In the genomic region with DNA sequence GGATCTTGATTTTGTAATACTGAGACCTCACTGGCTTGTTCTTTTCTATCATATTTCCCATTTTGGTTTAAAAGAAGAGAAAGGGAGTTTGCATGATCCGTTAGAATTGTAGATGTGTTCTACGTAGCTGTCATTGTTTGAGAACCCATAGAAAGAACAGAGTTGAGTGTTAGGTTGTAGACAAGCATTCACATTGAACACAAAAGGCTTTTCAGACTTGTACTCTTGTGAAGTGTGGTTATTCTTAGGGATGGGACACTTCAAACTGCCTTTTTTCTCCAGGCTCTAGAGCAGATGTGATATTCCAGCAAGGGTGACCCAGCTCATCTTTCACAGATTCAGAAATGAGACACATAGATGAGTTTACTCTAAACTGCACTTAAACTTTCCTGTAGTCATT, we compare ENCODE assay signal across 12 cellular contexts. TPM values are rescaled to one million over a fixed set of nuclear protein-coding genes. Genes with fewer than 3 reads are reported as not detected.
DNase-seq lines count a peak whose midpoint lies in the region; ATAC-seq and TF ChIP-seq lines count a peak whose summit lies in the region.
"Had no signal": no experiment of that assay in that cellular context is flagged by ENCODE, and none has a peak within 500 bp of the region (broad histone marks: within the 10 kb centered on the region; RNA-seq: fewer than 3 reads in every experiment).

No MANE protein-coding gene starts in this region.

- H3K4me2 ChIP-seq in skeletal muscle satellite cell (ENCODE audit: low read length): peak overlapping the region; percentile 62

- DNase-seq in CD8-positive, alpha-beta T cell: no peak
- DNase-seq in left ventricle myocardium superior (no peak), NCI-H774 (lab: John Stamatoyannopoulos, UW) (no peak), NCI-H446 treated with DMSO at 0.1 percent for 48 hours (lab: John Stamatoyannopoulos, UW) (no peak)
- DNase-seq in stimulated activated CD4-positive, alpha-beta T cell treated with anti-CD3 and anti-CD28 coated beads, Interleukin-4, amount 100 ng/mL, for 4 hours: no peak
- DNase-seq: activated naive CD4-positive, alpha-beta T cell; DMS53; mucosa of descending colon; NCI-H446 had no signal

- peak overlapping the region; percentile 37 for H3K9ac ChIP-seq in skeletal muscle satellite cell (ENCODE audit: low read depth, low read length)

- no peaks in the 10 kb centered on the region for H3K27me3 Mint-ChIP-seq in CD8-positive, alpha-beta T cell (ENCODE audit: low read depth)

- no peaks in the 10 kb centered on the region for H3K9me3 ChIP-seq in CD8-positive, alpha-beta T cell (ENCODE audit: low read length)
- no peaks in the 10 kb centered on the region for H3K9me3 ChIP-seq in skeletal muscle satellite cell (replicated peaks; ENCODE audit: low read length)
- H3K9me3 ChIP-seq: mucosa of descending colon had no signal

- H3K4me1 ChIP-seq in CD8-positive, alpha-beta T cell (ENCODE audit: insufficient read depth, low read length): peaks cover 33% of the 10 kb centered on the region
- peaks cover 92% of the 10 kb centered on the region for H3K4me1 ChIP-seq in skeletal muscle satellite cell (ENCODE audit: control insufficient read depth, insufficient read depth, low read length)

- H3K27me3 ChIP-seq in CD8-positive, alpha-beta T cell (ENCODE audit: insufficient read depth, low read length): no peaks in the 10 kb centered on the region
- no peaks in the 10 kb centered on the region for H3K27me3 ChIP-seq in skeletal muscle satellite cell (ENCODE audit: control insufficient read depth, insufficient read depth, low read length)

- no peaks in the 10 kb centered on the region for H3K36me3 ChIP-seq in CD8-positive, alpha-beta T cell (ENCODE audit: insufficient read depth, low read length)
- peaks cover 4% of the 10 kb centered on the region for H3K36me3 ChIP-seq in skeletal muscle satellite cell (ENCODE audit: insufficient read depth, low read length)

- no peak overlapping the region for H3K27ac ChIP-seq in CD8-positive, alpha-beta T cell (ENCODE audit: low read depth, low read length)
- peak overlapping the region; percentile 35 for H3K27ac ChIP-seq in VCaP

- peak overlapping the region; percentile 65 for H3K27ac Mint-ChIP-seq in CD8-positive, alpha-beta T cell

- H3K4me3 ChIP-seq in CD8-positive, alpha-beta T cell (ENCODE audit: low read depth, low read length): no peak overlapping the region
- peak overlapping the region; percentile 22 for H3K4me3 ChIP-seq in skeletal muscle satellite cell (ENCODE audit: low read length)
- H3K4me3 ChIP-seq: mucosa of descending colon had no signal

- no peak for ATAC-seq in CD8-positive, alpha-beta T cell
- peak; percentile 33 for ATAC-seq in left ventricle myocardium superior
- no peak for ATAC-seq in GM18498 (IDR thresholded peaks at IDR 0.05; ENCODE audit: unreplicated experiment)

- no peak for TF ChIP-seq CTCF in CD8-positive, alpha-beta T cell (IDR thresholded peaks at IDR 0.05)
- no peak for TF ChIP-seq CTCF in VCaP (conservative IDR thresholded peaks at IDR 0.05)

- CTCF ChIA-PET in CD8-positive, alpha-beta T cell (lab: Charles Lee): no interaction called here

- intact Hi-C loops in CD8-positive, alpha-beta T cell (cut with DNase I, micrococcal nuclease): loop anchor here in 1 of 2 experiments (2.0 kb wide), 1 partner anchor 16 kb away; no protein-coding TSS in a partner anchor
- intact Hi-C loops in left ventricle myocardium superior (cut with micrococcal nuclease): no loop called here

- POLR2A ChIA-PET in CD8-positive, alpha-beta T cell (lab: Charles Lee): interaction anchor here (1.0 kb wide), 1 partner anchor 21 kb away, joined by 3 read pairs; no protein-coding TSS in a partner anchor

- H3K4me1 Mint-ChIP-seq in CD8-positive, alpha-beta T cell (ENCODE audit: low read depth): peaks cover 77% of the 10 kb centered on the region

- peaks cover 20% of the 10 kb centered on the region for H3K36me3 Mint-ChIP-seq in CD8-positive, alpha-beta T cell

- H3K4me3 Mint-ChIP-seq in CD8-positive, alpha-beta T cell: peak overlapping the region; percentile 67

- H3K9me3 Mint-ChIP-seq in CD8-positive, alpha-beta T cell: no peaks in the 10 kb centered on the region

RNA-seq across cellular contexts. Expression of gene FOXO3, which starts 19.9 kb away (rescaled TPM):
- 10 to 100 TPM; 26.3 to 26.5 TPM for total RNA-seq in CD8-positive, alpha-beta T cell
- 29.5 TPM for total RNA-seq in left ventricle myocardium superior
- total RNA-seq in skeletal muscle satellite cell (2012; rRNA removed): 33.0 and 40.2 TPM in 2 replicates
